In genomic region chr1:32182060-32182459, GRCh38 we compare ENCODE assay signal across 12 cellular contexts. TPM values are rescaled to one million over a fixed set of nuclear protein-coding genes. Genes with fewer than 3 reads are reported as not detected.
DNase-seq lines count a peak whose midpoint lies in the region; ATAC-seq and TF ChIP-seq lines count a peak whose summit lies in the region.
"Had no signal": no experiment of that assay in that cellular context is flagged by ENCODE, and none has a peak within 500 bp of the region (broad histone marks: within the 10 kb centered on the region; RNA-seq: fewer than 3 reads in every experiment).

No MANE protein-coding gene starts in this region.

- peaks cover 12% of the 10 kb centered on the region; the same call in 1 of the 2 replicates for H4K20me1 ChIP-seq in PC-3 (ENCODE audit: low read length)

- H2AFZ ChIP-seq in PC-3 (ENCODE audit: low read length): no peak overlapping the region

- H3K4me3 ChIP-seq in PC-3 (ENCODE audit: low read length) (no peak overlapping the region), sigmoid colon (peak overlapping the region in 2 of 4 donors; percentile 9 to 55)

- H3K4me1 ChIP-seq in PC-3 (ENCODE audit: insufficient read depth, low read length) (peaks cover 18% of the 10 kb centered on the region), sigmoid colon (peaks cover 0 to 73% (median 57%) of the 10 kb centered on the region in 4 donors)

- H3K9me2 ChIP-seq in PC-3 (replicated peaks; ENCODE audit: low read length): no peaks in the 10 kb centered on the region

- no peak for TF ChIP-seq EP300 in sigmoid colon (IDR thresholded peaks at IDR 0.05)

- H3F3A ChIP-seq in PC-3 (ENCODE audit: low read length, unreplicated experiment): no peaks in the 10 kb centered on the region

- no peak for DNase-seq in T-helper 2 cell treated with Interferon-gamma antibody and Interleukin-4, amounts not matched to agents 5 μg/mL and 100 μg/mL, for 36 hours (ENCODE audit: low spot score)
- DNase-seq in T-helper 2 cell: no peak
- DNase-seq in PC-3: no peak
- DNase-seq in chondrocyte (ENCODE audit: low spot score): no peak
- peak; percentile 26 for DNase-seq in sigmoid colon
- DNase-seq in NCI-H226: no peak
- DNase-seq: activated CD4-positive, alpha-beta T cell treated with anti-CD3 and anti-CD28 coated beads, Interleukin-2, amount 50 U/mL, for 48 hours; caudate nucleus; stimulated activated CD4-positive, alpha-beta T cell treated with anti-CD3 and anti-CD28 coated beads, Interleukin-4, amount 100 ng/mL, for 24 hours had no signal

- no peaks in the 10 kb centered on the region for H3K9me3 ChIP-seq in PC-3 (ENCODE audit: low read length)
- H3K9me3 ChIP-seq in sigmoid colon: no peaks in the 10 kb centered on the region

- no peak overlapping the region for H3K9ac ChIP-seq in PC-3 (ENCODE audit: low read length)

- peak overlapping the region; percentile 32 for H3K27ac Mint-ChIP-seq in T-helper 2 cell treated with Interferon-gamma antibody and Interleukin-4, amounts not matched to agents 5 μg/mL and 100 μg/mL, for 36 hours
- H3K27ac Mint-ChIP-seq in chondrocyte (ENCODE audit: unreplicated experiment): peak overlapping the region; percentile 41

- H3K27me3 ChIP-seq in PC-3 (ENCODE audit: low read length) (no peaks in the 10 kb centered on the region), sigmoid colon (no peaks in the 10 kb centered on the region)

- no peaks in the 10 kb centered on the region for H3K9me3 Mint-ChIP-seq in T-helper 2 cell treated with Interferon-gamma antibody and Interleukin-4, amounts not matched to agents 5 μg/mL and 100 μg/mL, for 36 hours
- H3K9me3 Mint-ChIP-seq in chondrocyte (ENCODE audit: low read depth): no peaks in the 10 kb centered on the region

- peaks cover 41% of the 10 kb centered on the region for H3K4me1 Mint-ChIP-seq in T-helper 2 cell treated with Interferon-gamma antibody and Interleukin-4, amounts not matched to agents 5 μg/mL and 100 μg/mL, for 36 hours (ENCODE audit: low read depth)
- H3K4me1 Mint-ChIP-seq in chondrocyte (ENCODE audit: low read depth): peaks cover 55% of the 10 kb centered on the region

- no peak for ATAC-seq in PC-3
- no peak for ATAC-seq in GM18909 (IDR thresholded peaks at IDR 0.05; ENCODE audit: poor library complexity, unreplicated experiment)
- no peak for ATAC-seq in GM19452 (IDR thresholded peaks at IDR 0.05; ENCODE audit: unreplicated experiment)

- H3K27me3 Mint-ChIP-seq in T-helper 2 cell treated with Interferon-gamma antibody and Interleukin-4, amounts not matched to agents 5 μg/mL and 100 μg/mL, for 36 hours (ENCODE audit: low read depth): no peaks in the 10 kb centered on the region
- H3K27me3 Mint-ChIP-seq in chondrocyte (ENCODE audit: low read depth): no peaks in the 10 kb centered on the region

- H3K36me3 ChIP-seq in PC-3 (ENCODE audit: low read depth, low read length) (peaks cover 33% of the 10 kb centered on the region), sigmoid colon (peaks cover 0 to 58% (median 26%) of the 10 kb centered on the region in 4 donors)

- H3K27ac ChIP-seq in PC-3 (ENCODE audit: low read length) (no peak overlapping the region), sigmoid colon (peak overlapping the region in 2 of 4 donors; percentile 90 to 92)

- TF ChIP-seq POLR2A in sigmoid colon (IDR thresholded peaks at IDR 0.05): no peak

- peak overlapping the region; percentile 93 for H3K4me3 Mint-ChIP-seq in T-helper 2 cell treated with Interferon-gamma antibody and Interleukin-4, amounts not matched to agents 5 μg/mL and 100 μg/mL, for 36 hours
- H3K4me3 Mint-ChIP-seq in chondrocyte (ENCODE audit: unreplicated experiment): peak overlapping the region; percentile 95

- CTCF ChIA-PET in PC-3 (lab: Charles Lee): no interaction called here

- TF ChIP-seq CTCF in PC-3 (conservative IDR thresholded peaks at IDR 0.05; ENCODE audit: low read depth, low read length) (no peak), chondrocyte (IDR thresholded peaks at IDR 0.05) (no peak), sigmoid colon (IDR thresholded peaks at IDR 0.05) (no peak)

- peaks cover 50% of the 10 kb centered on the region for H3K36me3 Mint-ChIP-seq in T-helper 2 cell treated with Interferon-gamma antibody and Interleukin-4, amounts not matched to agents 5 μg/mL and 100 μg/mL, for 36 hours (ENCODE audit: low read depth)
- peaks cover 33% of the 10 kb centered on the region for H3K36me3 Mint-ChIP-seq in chondrocyte (ENCODE audit: low read depth)

- POLR2A ChIA-PET in PC-3 (lab: Charles Lee; ENCODE audit: unreplicated experiment): no interaction called here

- WGBS in sigmoid colon, 2 donors: 62 to 80% methylated on average over 6 of the region's 6 CpGs

- intact Hi-C loops in PC-3 (cut with micrococcal nuclease) (no loop called here), sigmoid colon (cut with DNase I) (no loop called here)

- H3K4me2 ChIP-seq in PC-3 (ENCODE audit: low read length): peak overlapping the region; percentile 86

- no TSS peak for BruUV-seq in PC-3 (replicated peaks; lab: Mats Ljungman, UMichigan)

- peaks cover 67% of the 10 kb centered on the region for H3K79me2 ChIP-seq in PC-3 (ENCODE audit: low read length)

RNA-seq across cellular contexts. Expression of gene TXLNA, which starts 2.6 kb away (rescaled TPM):
- total RNA-seq in PC-3 (2014; rRNA removed) (64.2 and 79.0 TPM in 2 replicates), chondrocyte (78.3 to 86.7 TPM (median 84.3 TPM) in 3 replicates), sigmoid colon (10 to 100 TPM; 28.9 to 46.7 (median 36.7) TPM)
- 10 to 100 TPM in 2 of 3 donors, 1 to 10 TPM in 1; 9.0 to 35.4 (median 11.6) TPM for polyA plus RNA-seq in sigmoid colon

RNA-seq across cellular contexts. Expression of gene CCDC28B, which starts 18.3 kb away (rescaled TPM):
- total RNA-seq in PC-3 (2014; rRNA removed) (4.7 and 5.5 TPM in 2 replicates), chondrocyte (29.7 to 32.9 TPM (median 30.7 TPM) in 3 replicates), sigmoid colon (10 to 100 TPM in 1 of 4 donors, 1 to 10 TPM in 3; 3.9 to 15.0 (median 6.9) TPM)
- 1 to 10 TPM; 3.7 to 9.3 (median 4.2) TPM for polyA plus RNA-seq in sigmoid colon

RNA-seq across cellular contexts. Expression of gene IQCC, which starts 23.4 kb away (rescaled TPM):
- total RNA-seq in PC-3 (2014; rRNA removed) (8.5 and 11.8 TPM in 2 replicates), chondrocyte (1.5 to 3.3 TPM (median 2.0 TPM) in 3 replicates), sigmoid colon (1 to 10 TPM in 3 of 4 donors, under 1 TPM in 1; 0.81 to 3.9 (median 2.1) TPM)
- polyA plus RNA-seq in sigmoid colon: 1 to 10 TPM in 2 of 3 donors, under 1 TPM in 1; 0.60 to 2.5 (median 1.4) TPM

RNA-seq across cellular contexts. Expression of gene DCDC2B, which starts 26.8 kb away (rescaled TPM):
- total RNA-seq in PC-3 (2014; rRNA removed) (not detected in 2 replicates), chondrocyte (not detected in 3 replicates), sigmoid colon (not detected)
- polyA plus RNA-seq in sigmoid colon: under 1 TPM in 1 of 3 donors, not detected in 2; 0.04 TPM
- total RNA-seq: ureter had no signal

RNA-seq across cellular contexts. Expression of gene TMEM234, which starts 40.1 kb away (rescaled TPM):
- total RNA-seq in PC-3 (2014; rRNA removed): 4.2 and 7.7 TPM in 2 replicates
- total RNA-seq in chondrocyte: 20.8 to 23.9 TPM (median 22.8 TPM) in 3 replicates
- total RNA-seq in sigmoid colon: 10 to 100 TPM in 2 of 4 donors, 1 to 10 TPM in 2; 6.4 to 20.8 (median 10.1) TPM
- 10 to 100 TPM in 1 of 3 donors, 1 to 10 TPM in 2; 4.4 to 23.1 (median 7.2) TPM for polyA plus RNA-seq in sigmoid colon
